ENCODE assay signal across 1 cellular context in genomic region chr1:33886452-33886851, GRCh38.
TF ChIP-seq lines count a peak whose summit lies in the region.

No MANE protein-coding gene starts in this region.

TF ChIP-seq in WTC11, 78 proteins besides CTCF, POLR2A, EP300 and RAD21 (continued from another document):
- TF ChIP-seq E2F1 (CRISPR knock-in tag; IDR thresholded peaks at IDR 0.05), result no peak
- no peak for TF ChIP-seq ATF3 (CRISPR knock-in tag; conservative IDR thresholded peaks at IDR 0.05)
- TF ChIP-seq SMAD3 (CRISPR knock-in tag; IDR thresholded peaks at IDR 0.05; ENCODE audit: borderline replicate concordance), result no peak
- no peak for TF ChIP-seq NR1H2 (CRISPR knock-in tag; IDR thresholded peaks at IDR 0.05)
- no peak for TF ChIP-seq FOXJ3 (CRISPR knock-in tag; IDR thresholded peaks at IDR 0.05; ENCODE audit: borderline replicate concordance)
- TF ChIP-seq JAZF1 (CRISPR knock-in tag; IDR thresholded peaks at IDR 0.05), result no peak
- TF ChIP-seq ZNF532 (CRISPR knock-in tag; IDR thresholded peaks at IDR 0.05; ENCODE audit: borderline replicate concordance), result no peak
- no peak for TF ChIP-seq ELF4 (CRISPR knock-in tag; IDR thresholded peaks at IDR 0.05; ENCODE audit: low read depth)
- no peak for TF ChIP-seq ZSCAN18 (CRISPR knock-in tag; IDR thresholded peaks at IDR 0.05)
- no peak for TF ChIP-seq AFF4 (CRISPR knock-in tag; IDR thresholded peaks at IDR 0.05; ENCODE audit: borderline replicate concordance)
